Comparison of ENCODE assay signal across 1 cellular context in the genomic region with DNA sequence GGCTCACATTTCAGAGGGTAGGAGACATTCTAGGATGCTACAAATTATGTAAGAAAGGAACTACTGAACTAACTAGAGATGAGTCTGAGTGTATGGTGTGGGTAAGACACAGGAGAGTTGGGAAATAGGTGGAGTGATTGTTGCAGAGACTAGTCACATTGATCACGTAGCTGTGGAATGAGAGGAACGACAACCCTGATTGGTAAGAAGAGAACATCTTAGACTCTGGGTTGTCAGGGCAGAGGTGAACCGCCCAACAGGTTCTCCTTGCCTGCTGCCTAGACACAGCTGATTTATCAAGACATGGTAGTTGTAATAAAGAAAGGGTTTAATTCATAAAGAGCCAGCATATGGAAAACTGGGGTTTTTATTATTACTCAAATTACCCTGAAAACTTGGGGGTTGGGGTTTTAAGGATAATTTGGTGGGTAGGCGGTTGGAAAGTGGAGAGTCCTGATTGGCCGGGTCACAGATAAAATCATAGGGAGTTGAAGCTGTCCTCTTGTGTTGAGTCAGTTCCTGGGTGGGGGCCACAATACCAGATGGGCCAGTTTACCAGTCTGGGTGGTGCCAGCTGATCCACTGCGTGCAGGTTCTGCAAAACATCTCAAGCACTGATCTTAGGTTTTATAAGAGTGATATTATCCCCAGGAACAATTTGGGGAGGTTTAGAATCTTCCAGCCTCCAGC.
TF ChIP-seq lines count a peak whose summit lies in the region.

No MANE protein-coding gene starts in this region.

TF ChIP-seq in H1, 55 proteins besides CTCF, POLR2A, EP300 and RAD21:
- TF ChIP-seq ATF3 (IDR thresholded peaks at IDR 0.05; ENCODE audit: insufficient read depth, low read depth, low read length) (no peak), RXRA (IDR thresholded peaks at IDR 0.05; ENCODE audit: insufficient read depth, low read depth, low read length) (no peak), CBX5 (IDR thresholded peaks at IDR 0.05; ENCODE audit: low read depth, low read length) (no peak), SP4 (IDR thresholded peaks at IDR 0.05; ENCODE audit: low read length) (no peak), RFX5 (IDR thresholded peaks at IDR 0.05; ENCODE audit: borderline replicate concordance, low read depth, low read length) (no peak), BRCA1 (IDR thresholded peaks at IDR 0.05; ENCODE audit: low read depth, low read length) (no peak), YY1 (IDR thresholded peaks at IDR 0.05; ENCODE audit: low read depth, low read length) (no peak), KDM1A (IDR thresholded peaks at IDR 0.05; ENCODE audit: borderline replicate concordance, low read length) (no peak)
